ENCODE assay signal across 8 cellular contexts in the genomic region with DNA sequence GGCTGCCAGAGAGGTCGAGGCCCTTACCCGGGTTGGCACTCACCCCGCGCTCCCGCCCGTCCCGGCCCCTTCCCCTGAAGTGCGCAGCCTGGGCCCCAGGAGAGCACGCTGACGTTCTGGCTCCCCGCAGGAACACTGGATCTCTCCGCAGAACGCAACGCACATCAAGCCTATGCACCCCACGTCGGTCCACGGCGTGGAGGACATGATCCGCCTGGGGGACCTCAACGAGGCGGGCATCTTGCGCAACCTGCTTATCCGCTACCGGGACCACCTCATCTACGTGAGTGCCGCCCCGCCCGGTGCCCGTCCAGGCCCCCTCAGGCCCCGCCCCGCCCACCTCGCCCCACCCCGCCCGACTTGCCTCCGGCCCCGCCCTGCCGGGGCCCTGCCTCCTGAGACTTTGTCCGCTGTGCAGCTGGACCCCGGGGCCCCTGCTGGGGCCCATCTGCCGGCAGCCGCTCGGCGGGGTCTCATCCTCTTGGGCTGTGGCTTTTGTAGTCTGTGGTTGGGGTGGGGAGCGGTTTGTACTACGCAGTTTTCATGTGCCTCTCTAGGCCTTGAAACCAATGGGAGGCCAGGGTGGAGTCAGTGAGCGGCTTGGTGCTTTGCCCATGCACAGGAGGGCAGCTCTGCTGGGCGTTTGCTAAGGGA. TPM values are rescaled to one million over a fixed set of nuclear protein-coding genes. Genes with fewer than 3 reads are reported as not detected.
DNase-seq lines count a peak whose midpoint lies in the region; ATAC-seq and TF ChIP-seq lines count a peak whose summit lies in the region.
"Had no signal": no experiment of that assay in that cellular context is flagged by ENCODE, and none has a peak within 500 bp of the region (broad histone marks: within the 10 kb centered on the region; RNA-seq: fewer than 3 reads in every experiment).

No MANE protein-coding gene starts in this region.

- peak overlapping the region; percentile 37 for H3K4me3 ChIP-seq in Jurkat, Clone E6-1 (ENCODE audit: low read length)
- H3K4me3 ChIP-seq in skin epidermis, result peak overlapping the region in 6 of 7 experiments; percentile 7 to 34 (median 18)
- H3K4me3 ChIP-seq: lung had no signal

- no peak for TF ChIP-seq POLR2A in erythroblast (IDR thresholded peaks at IDR 0.05; ENCODE audit: low read length)

- DNase-seq in Jurkat, Clone E6-1 (ENCODE audit: low read depth, low spot score), result peak; percentile 88
- DNase-seq in T-helper 22 cell (ENCODE audit: low read depth), result peak; percentile 26
- DNase-seq in erythroblast (lab: John Stamatoyannopoulos, UW), result peak; percentile 23 to 39
- no peak for DNase-seq in NCI-H526 (lab: John Stamatoyannopoulos, UW)

- peak overlapping the region in 5 of 21 experiments; percentile 2 to 61 (median 24) for H3K27ac ChIP-seq in skin epidermis

- ATAC-seq in HG02852 (IDR thresholded peaks at IDR 0.05; ENCODE audit: unreplicated experiment) (no peak), HG02840 (IDR thresholded peaks at IDR 0.05; ENCODE audit: low FRiP score, unreplicated experiment) (no peak)

RNA-seq across cellular contexts. Expression of a gene that starts 19.7 kb away (rescaled TPM):
- polyA plus RNA-seq in Jurkat, Clone E6-1 (2012; ENCODE audit: insufficient read depth, insufficient read length), result 3.8 TPM

RNA-seq across cellular contexts. Expression of a gene that starts 45.2 kb away (rescaled TPM):
- polyA plus RNA-seq in Jurkat, Clone E6-1 (2012; ENCODE audit: insufficient read depth, insufficient read length), result not detected

Comparison
In these comparisons a context has a peak if more than half of its experiments do, and no peak if none do; other contexts are left out.
1. DNase-seq: peak in Jurkat, Clone E6-1 (single experiment), T-helper 22 cell (single experiment) and erythroblast (2 of 2); none in NCI-H526 (0 of 2).